1 cellular context compared by ENCODE assay signal in the genomic region with DNA sequence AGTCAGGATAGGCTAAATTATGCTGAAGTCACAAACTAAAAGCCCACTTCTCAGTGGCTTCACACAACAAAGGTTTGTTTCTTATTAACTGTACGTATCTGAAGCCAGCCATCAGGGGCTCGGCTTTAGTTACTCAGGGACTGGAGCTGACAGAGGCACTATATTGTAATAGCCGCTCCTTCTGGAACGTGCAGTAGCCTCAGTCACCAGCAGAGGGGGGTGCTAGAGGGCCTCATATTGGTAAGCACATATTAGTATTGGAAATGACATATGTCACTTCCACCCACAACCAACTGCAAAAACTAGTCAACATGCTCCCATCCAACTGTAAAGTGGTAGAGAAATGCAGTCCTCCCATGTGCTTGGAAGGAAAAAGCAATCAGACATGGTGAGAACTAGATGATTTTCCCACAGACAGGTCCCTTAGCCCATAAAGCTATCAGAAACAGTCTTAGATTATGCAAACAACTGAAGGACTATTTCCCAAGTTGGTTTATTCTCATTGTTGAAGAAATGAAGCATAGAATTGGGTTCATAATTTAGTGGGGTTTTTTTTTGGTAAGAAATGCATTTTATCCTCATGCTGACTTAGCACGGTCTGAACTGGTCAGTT.
TF ChIP-seq lines count a peak whose summit lies in the region.

No MANE protein-coding gene starts in this region.

TF ChIP-seq in HCT116, 20 proteins besides CTCF, POLR2A, EP300 and RAD21 (continued from another document):
- no peak for TF ChIP-seq REST (IDR thresholded peaks at IDR 0.05; ENCODE audit: low read depth)
TF ChIP-seq in HCT116: peak in this region for 0.
